In the genomic region with DNA sequence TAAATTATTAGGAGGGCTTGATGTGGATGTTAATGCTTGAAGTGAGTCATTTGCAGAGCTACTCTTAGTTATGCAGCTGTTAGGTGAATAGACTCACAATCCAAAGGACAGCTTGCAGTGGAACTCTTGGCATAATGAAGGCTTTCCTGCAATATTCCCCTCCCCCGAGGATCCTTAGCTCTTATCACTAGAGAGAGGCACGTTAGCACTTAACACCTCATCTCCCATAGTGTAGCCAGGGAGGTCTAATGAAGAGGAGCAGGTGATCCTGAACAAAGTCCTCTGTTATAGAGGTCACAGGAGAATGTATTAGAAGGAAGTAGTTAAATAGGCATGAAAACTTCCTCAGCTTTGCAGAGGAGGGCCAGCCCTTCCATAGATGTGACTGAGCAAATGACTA, we compare ENCODE assay signal across 1 cellular context.
TF ChIP-seq lines count a peak whose summit lies in the region.

No MANE protein-coding gene starts in this region.

TF ChIP-seq in H1, 55 proteins besides CTCF, POLR2A, EP300 and RAD21 (continued from another document):
- TF ChIP-seq, protein P1, sequence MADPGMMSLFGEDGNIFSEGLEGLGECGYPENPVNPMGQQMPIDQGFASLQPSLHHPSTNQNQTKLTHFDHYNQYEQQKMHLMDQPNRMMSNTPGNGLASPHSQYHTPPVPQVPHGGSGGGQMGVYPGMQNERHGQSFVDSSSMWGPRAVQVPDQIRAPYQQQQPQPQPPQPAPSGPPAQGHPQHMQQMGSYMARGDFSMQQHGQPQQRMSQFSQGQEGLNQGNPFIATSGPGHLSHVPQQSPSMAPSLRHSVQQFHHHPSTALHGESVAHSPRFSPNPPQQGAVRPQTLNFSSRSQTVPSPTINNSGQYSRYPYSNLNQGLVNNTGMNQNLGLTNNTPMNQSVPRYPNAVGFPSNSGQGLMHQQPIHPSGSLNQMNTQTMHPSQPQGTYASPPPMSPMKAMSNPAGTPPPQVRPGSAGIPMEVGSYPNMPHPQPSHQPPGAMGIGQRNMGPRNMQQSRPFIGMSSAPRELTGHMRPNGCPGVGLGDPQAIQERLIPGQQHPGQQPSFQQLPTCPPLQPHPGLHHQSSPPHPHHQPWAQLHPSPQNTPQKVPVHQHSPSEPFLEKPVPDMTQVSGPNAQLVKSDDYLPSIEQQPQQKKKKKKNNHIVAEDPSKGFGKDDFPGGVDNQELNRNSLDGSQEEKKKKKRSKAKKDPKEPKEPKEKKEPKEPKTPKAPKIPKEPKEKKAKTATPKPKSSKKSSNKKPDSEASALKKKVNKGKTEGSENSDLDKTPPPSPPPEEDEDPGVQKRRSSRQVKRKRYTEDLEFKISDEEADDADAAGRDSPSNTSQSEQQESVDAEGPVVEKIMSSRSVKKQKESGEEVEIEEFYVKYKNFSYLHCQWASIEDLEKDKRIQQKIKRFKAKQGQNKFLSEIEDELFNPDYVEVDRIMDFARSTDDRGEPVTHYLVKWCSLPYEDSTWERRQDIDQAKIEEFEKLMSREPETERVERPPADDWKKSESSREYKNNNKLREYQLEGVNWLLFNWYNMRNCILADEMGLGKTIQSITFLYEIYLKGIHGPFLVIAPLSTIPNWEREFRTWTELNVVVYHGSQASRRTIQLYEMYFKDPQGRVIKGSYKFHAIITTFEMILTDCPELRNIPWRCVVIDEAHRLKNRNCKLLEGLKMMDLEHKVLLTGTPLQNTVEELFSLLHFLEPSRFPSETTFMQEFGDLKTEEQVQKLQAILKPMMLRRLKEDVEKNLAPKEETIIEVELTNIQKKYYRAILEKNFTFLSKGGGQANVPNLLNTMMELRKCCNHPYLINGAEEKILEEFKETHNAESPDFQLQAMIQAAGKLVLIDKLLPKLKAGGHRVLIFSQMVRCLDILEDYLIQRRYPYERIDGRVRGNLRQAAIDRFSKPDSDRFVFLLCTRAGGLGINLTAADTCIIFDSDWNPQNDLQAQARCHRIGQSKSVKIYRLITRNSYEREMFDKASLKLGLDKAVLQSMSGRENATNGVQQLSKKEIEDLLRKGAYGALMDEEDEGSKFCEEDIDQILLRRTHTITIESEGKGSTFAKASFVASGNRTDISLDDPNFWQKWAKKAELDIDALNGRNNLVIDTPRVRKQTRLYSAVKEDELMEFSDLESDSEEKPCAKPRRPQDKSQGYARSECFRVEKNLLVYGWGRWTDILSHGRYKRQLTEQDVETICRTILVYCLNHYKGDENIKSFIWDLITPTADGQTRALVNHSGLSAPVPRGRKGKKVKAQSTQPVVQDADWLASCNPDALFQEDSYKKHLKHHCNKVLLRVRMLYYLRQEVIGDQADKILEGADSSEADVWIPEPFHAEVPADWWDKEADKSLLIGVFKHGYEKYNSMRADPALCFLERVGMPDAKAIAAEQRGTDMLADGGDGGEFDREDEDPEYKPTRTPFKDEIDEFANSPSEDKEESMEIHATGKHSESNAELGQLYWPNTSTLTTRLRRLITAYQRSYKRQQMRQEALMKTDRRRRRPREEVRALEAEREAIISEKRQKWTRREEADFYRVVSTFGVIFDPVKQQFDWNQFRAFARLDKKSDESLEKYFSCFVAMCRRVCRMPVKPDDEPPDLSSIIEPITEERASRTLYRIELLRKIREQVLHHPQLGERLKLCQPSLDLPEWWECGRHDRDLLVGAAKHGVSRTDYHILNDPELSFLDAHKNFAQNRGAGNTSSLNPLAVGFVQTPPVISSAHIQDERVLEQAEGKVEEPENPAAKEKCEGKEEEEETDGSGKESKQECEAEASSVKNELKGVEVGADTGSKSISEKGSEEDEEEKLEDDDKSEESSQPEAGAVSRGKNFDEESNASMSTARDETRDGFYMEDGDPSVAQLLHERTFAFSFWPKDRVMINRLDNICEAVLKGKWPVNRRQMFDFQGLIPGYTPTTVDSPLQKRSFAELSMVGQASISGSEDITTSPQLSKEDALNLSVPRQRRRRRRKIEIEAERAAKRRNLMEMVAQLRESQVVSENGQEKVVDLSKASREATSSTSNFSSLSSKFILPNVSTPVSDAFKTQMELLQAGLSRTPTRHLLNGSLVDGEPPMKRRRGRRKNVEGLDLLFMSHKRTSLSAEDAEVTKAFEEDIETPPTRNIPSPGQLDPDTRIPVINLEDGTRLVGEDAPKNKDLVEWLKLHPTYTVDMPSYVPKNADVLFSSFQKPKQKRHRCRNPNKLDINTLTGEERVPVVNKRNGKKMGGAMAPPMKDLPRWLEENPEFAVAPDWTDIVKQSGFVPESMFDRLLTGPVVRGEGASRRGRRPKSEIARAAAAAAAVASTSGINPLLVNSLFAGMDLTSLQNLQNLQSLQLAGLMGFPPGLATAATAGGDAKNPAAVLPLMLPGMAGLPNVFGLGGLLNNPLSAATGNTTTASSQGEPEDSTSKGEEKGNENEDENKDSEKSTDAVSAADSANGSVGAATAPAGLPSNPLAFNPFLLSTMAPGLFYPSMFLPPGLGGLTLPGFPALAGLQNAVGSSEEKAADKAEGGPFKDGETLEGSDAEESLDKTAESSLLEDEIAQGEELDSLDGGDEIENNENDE (IDR thresholded peaks at IDR 0.05; ENCODE audit: insufficient replicate concordance, low read length) = no peak
- TF ChIP-seq CTBP2 (IDR thresholded peaks at IDR 0.05; ENCODE audit: borderline replicate concordance, insufficient read depth, insufficient read length, low read length) (no peak), YY1 (IDR thresholded peaks at IDR 0.05; ENCODE audit: low read depth, low read length) (no peak), CHD1 (IDR thresholded peaks at IDR 0.05; ENCODE audit: low read depth, low read length) (no peak), NANOG (IDR thresholded peaks at IDR 0.05; ENCODE audit: insufficient read depth, low read depth, low read length, poor library complexity, severe bottlenecking) (no peak), POLR2AphosphoS5 (IDR thresholded peaks at IDR 0.05; ENCODE audit: low read depth, low read length) (no peak), TEAD4 (IDR thresholded peaks at IDR 0.05; ENCODE audit: low read depth, low read length) (no peak), SRF (IDR thresholded peaks at IDR 0.05; ENCODE audit: low read depth, low read length) (no peak), MAX (IDR thresholded peaks at IDR 0.05) (no peak), MAFK (IDR thresholded peaks at IDR 0.05; ENCODE audit: low read depth, low read length) (no peak)
